In genomic region chr1:226764533-226764932, GRCh38 we compare ENCODE assay signal across 11 cellular contexts. TPM values are rescaled to one million over a fixed set of nuclear protein-coding genes. Genes with fewer than 3 reads are reported as not detected.
DNase-seq lines count a peak whose midpoint lies in the region; ATAC-seq and TF ChIP-seq lines count a peak whose summit lies in the region.
"Had no signal": no experiment of that assay in that cellular context is flagged by ENCODE, and none has a peak within 500 bp of the region (broad histone marks: within the 10 kb centered on the region; RNA-seq: fewer than 3 reads in every experiment).

No MANE protein-coding gene starts in this region.

- peaks cover 16 to 21% (median 19%) of the 10 kb centered on the region in 4 donors for H3K4me1 Mint-ChIP-seq in CD4-positive, alpha-beta memory T cell

- H3K36me3 ChIP-seq in CD4-positive, alpha-beta memory T cell (ENCODE audit: insufficient read depth, low read length): no peaks in the 10 kb centered on the region
- H3K36me3 ChIP-seq in OCI-LY7 (ENCODE audit: insufficient read depth, low read length) (no peaks in the 10 kb centered on the region), ovary (no peaks in the 10 kb centered on the region)

- peak overlapping the region; percentile 53; the same call in 1 of the 2 replicates for H2AFZ ChIP-seq in OCI-LY7 (ENCODE audit: low read length)

- no peak for TF ChIP-seq POLR2A in ovary (IDR thresholded peaks at IDR 0.05)

- intact Hi-C loops in CD4-positive, alpha-beta memory T cell (cut with micrococcal nuclease): no loop called here
- intact Hi-C loops in OCI-LY7 (cut with micrococcal nuclease; ENCODE audit: unreplicated experiment) (loop anchor here (1.0 to 5.0 kb wide), 3 partner anchors 25 to 63 kb away; partner anchors contain the start of gene ITPKB), ovary (cut with DNase I) (no loop called here)

- TF ChIP-seq CTCF in OCI-LY7 (conservative IDR thresholded peaks at IDR 0.05; ENCODE audit: low read length) (no peak), ovary (IDR thresholded peaks at IDR 0.05) (no peak)

- H3K4me2 ChIP-seq in OCI-LY7 (ENCODE audit: low read length): peak overlapping the region; percentile 79

- peak; percentile 77 for ATAC-seq in GM18873 (IDR thresholded peaks at IDR 0.05; ENCODE audit: low FRiP score, unreplicated experiment)
- ATAC-seq in HG02852 (IDR thresholded peaks at IDR 0.05; ENCODE audit: unreplicated experiment): peak; percentile 89
- no peak for ATAC-seq in GM18520 (IDR thresholded peaks at IDR 0.05; ENCODE audit: unreplicated experiment)
- ATAC-seq: left colon had no signal

- no peaks in the 10 kb centered on the region for H3K9me2 ChIP-seq in OCI-LY7 (ENCODE audit: insufficient read depth, low read length)

- no peak for DNase-seq in CD4-positive, alpha-beta memory T cell
- DNase-seq in OCI-LY7 (ENCODE audit: low spot score) (peak; percentile 87), KG1 (lab: John Stamatoyannopoulos, UW) (no peak), Kasumi-1 (lab: John Stamatoyannopoulos, UW) (no peak), ovary (no peak)
- DNase-seq: left colon, NCI-H1092 treated with DMSO at 0.1 percent for 48 hours had no signal

- H3K27ac Mint-ChIP-seq in CD4-positive, alpha-beta memory T cell: peak overlapping the region in 6 of 7 donors; percentile 2 to 74 (median 10)
- H3K27ac Mint-ChIP-seq: activated naive CD4-positive, alpha-beta T cell treated with anti-CD3 and anti-CD28 coated beads for 36 hours had no signal

- peaks cover 0 to 4% (median 0%) of the 10 kb centered on the region in 8 donors for H3K9me3 Mint-ChIP-seq in CD4-positive, alpha-beta memory T cell
- H3K9me3 Mint-ChIP-seq: activated naive CD4-positive, alpha-beta T cell treated with anti-CD3 and anti-CD28 coated beads for 36 hours had no signal

- no peak for TF ChIP-seq EP300 in ovary (IDR thresholded peaks at IDR 0.05)

- H4K20me1 ChIP-seq in OCI-LY7 (ENCODE audit: insufficient read depth, low read length): no peaks in the 10 kb centered on the region

- no peaks in the 10 kb centered on the region for H3K9me3 ChIP-seq in CD4-positive, alpha-beta memory T cell (ENCODE audit: control insufficient read depth in 1 of 2, low read length in 2 of 2)
- H3K9me3 ChIP-seq in OCI-LY7 (ENCODE audit: low read length): no peaks in the 10 kb centered on the region; the same call in 1 of the 2 replicates
- no peaks in the 10 kb centered on the region for H3K9me3 ChIP-seq in ovary

- peak overlapping the region in 7 of 8 donors; percentile 5 to 65 (median 30) for H3K4me3 Mint-ChIP-seq in CD4-positive, alpha-beta memory T cell
- H3K4me3 Mint-ChIP-seq: activated naive CD4-positive, alpha-beta T cell treated with anti-CD3 and anti-CD28 coated beads for 36 hours had no signal

- no TSS peak for BruUV-seq in OCI-LY7 (replicated peaks; lab: Mats Ljungman, UMichigan)

- CTCF ChIA-PET in CD4-positive, alpha-beta memory T cell (lab: Charles Lee; ENCODE audit: partially characterized antibody): no interaction called here
- CTCF ChIA-PET in OCI-LY7 (lab: Charles Lee; ENCODE audit: unreplicated experiment): interaction anchor here (0.6 to 0.8 kb wide), 3 partner anchors 24 to 178 kb away, joined by 3 read pairs; no protein-coding TSS in a partner anchor

- H3K4me1 ChIP-seq in CD4-positive, alpha-beta memory T cell (ENCODE audit: insufficient read depth, low read length): peaks cover 13% of the 10 kb centered on the region
- H3K4me1 ChIP-seq in OCI-LY7 (ENCODE audit: insufficient read depth, low read length, poor library complexity, severe bottlenecking) (peaks cover 55% of the 10 kb centered on the region), ovary (ENCODE audit: insufficient read depth) (no peaks in the 10 kb centered on the region)

- H3K27me3 ChIP-seq in CD4-positive, alpha-beta memory T cell (ENCODE audit: insufficient read depth, low read length): no peaks in the 10 kb centered on the region
- no peaks in the 10 kb centered on the region for H3K27me3 ChIP-seq in ovary

- POLR2A ChIA-PET in CD4-positive, alpha-beta memory T cell (lab: Charles Lee; ENCODE audit: partially characterized antibody): no interaction called here
- POLR2A ChIA-PET in OCI-LY7 (lab: Charles Lee): interaction anchor here (0.6 to 2.8 kb wide), 9 partner anchors 9 to 327 kb away, joined by 3 to 33 read pairs (median 4); partner anchors contain the start of gene ITPKB

- H3K79me2 ChIP-seq in OCI-LY7 (ENCODE audit: insufficient read depth, low read depth, low read length): no peaks in the 10 kb centered on the region

- no peak overlapping the region for H3K4me3 ChIP-seq in CD4-positive, alpha-beta memory T cell (ENCODE audit: low read length in 2 of 2)
- peak overlapping the region; percentile 50 for H3K4me3 ChIP-seq in OCI-LY7 (ENCODE audit: low read depth, low read length, poor library complexity, severe bottlenecking)
- no peak overlapping the region for H3K4me3 ChIP-seq in ovary

- peaks cover 2 to 5% of the 10 kb centered on the region in 2 donors for H3K27me3 Mint-ChIP-seq in CD4-positive, alpha-beta memory T cell

- H3K27ac ChIP-seq in CD4-positive, alpha-beta memory T cell (ENCODE audit: low read depth, low read length): no peak overlapping the region
- H3K27ac ChIP-seq in OCI-LY7 (ENCODE audit: low read depth, low read length, poor library complexity, severe bottlenecking): peak overlapping the region; percentile 98
- no peak overlapping the region for H3K27ac ChIP-seq in ovary

- H3K36me3 Mint-ChIP-seq in CD4-positive, alpha-beta memory T cell: no peaks in the 10 kb centered on the region

- WGBS in ovary, 3 donors: 84 to 88% (median 85%) methylated on average over 2 of the region's 2 CpGs

RNA-seq across cellular contexts. Expression of gene ITPKB, which starts 25.5 kb away (rescaled TPM):
- total RNA-seq in CD4-positive, alpha-beta memory T cell: 100 to 1,000 TPM; 156 to 159 TPM
- polyA plus RNA-seq in CD4-positive, alpha-beta memory T cell: 10 to 100 TPM; 52.2 to 52.3 TPM
- 17.8 and 20.5 TPM in 2 replicates for total RNA-seq in OCI-LY7 (2014; rRNA removed; shearing (Covaris generic))
- total RNA-seq in OCI-LY7 (2022) (33.3 and 33.4 TPM in 2 replicates), ovary (10 to 100 TPM; 13.6 to 43.2 (median 20.5) TPM)
- 10 to 100 TPM; 11.3 to 19.5 TPM for polyA plus RNA-seq in ovary
